ENCODE assay signal across 38 cellular contexts in the genomic region with DNA sequence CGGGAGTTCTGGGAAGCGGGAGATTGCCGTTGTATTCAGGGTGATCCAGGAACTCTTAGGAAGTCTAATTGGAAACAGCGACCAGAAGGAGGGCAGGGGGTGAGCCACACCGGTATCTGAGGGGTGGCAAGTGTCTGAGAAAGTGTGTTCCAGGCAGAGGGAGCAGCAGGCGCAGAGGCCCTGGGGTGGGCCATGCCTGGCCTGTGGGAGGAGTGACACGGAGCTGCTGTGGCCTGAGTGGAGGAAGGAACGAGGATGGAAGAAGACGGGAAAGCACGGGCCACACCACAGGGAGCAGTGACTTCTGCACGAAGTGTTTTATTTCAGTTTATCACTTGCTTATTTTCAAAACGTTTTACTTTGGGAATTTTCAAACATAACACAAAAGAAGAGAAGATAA. TPM values are rescaled to one million over a fixed set of nuclear protein-coding genes. Genes with fewer than 3 reads are reported as not detected.
"Had no signal": no experiment of that assay in that cellular context is flagged by ENCODE, and none has a peak within 500 bp of the region (broad histone marks: within the 10 kb centered on the region; RNA-seq: fewer than 3 reads in every experiment).

No MANE protein-coding gene starts in this region.

- H3K27ac Mint-ChIP-seq: activated B cell treated with CpG ODN at 0.5 μM for 24 hours; activated CD4-positive, alpha-beta memory T cell treated with anti-CD3 and anti-CD28 coated beads for 36 hours; activated CD4-positive, alpha-beta T cell treated with anti-CD3 and anti-CD28 coated beads for 36 hours; activated CD4-positive, alpha-beta T cell treated with anti-CD3 and anti-CD28 coated beads, Interleukin-2, amount 10 ng/mL, durations not matched to agents 24 days and 14 days; activated CD8-positive, alpha-beta memory T cell treated with anti-CD3 and anti-CD28 coated beads, Interleukin-2, amount 10 ng/mL, durations not matched to agents 7 days and 5 days; activated CD8-positive, alpha-beta T cell treated with anti-CD3 and anti-CD28 coated beads, Interleukin-2, amount 10 ng/mL, durations not matched to agents 7 days and 5 days; activated naive CD4-positive, alpha-beta T cell treated with anti-CD3 and anti-CD28 coated beads, Interleukin-2, amount 50 U/mL, for 72 hours; activated naive CD8-positive, alpha-beta T cell treated with anti-CD3 and anti-CD28 coated beads, Interleukin-2, amount 10 ng/mL, durations not matched to agents 7 days and 5 days; activated T-helper 1 cell treated with anti-CD3 and anti-CD28 coated beads, Interleukin-12 subunit alpha, Interleukin-12 subunit beta, Interleukin-2, Interleukin-4 antibody, amounts not matched to agents 30 ng/mL and 10 ng/mL and 1 ng/mL, durations not matched to agents 14 hours and 24 hours and 36 hours; activated T-helper 2 cell treated with anti-CD3 and anti-CD28 coated beads, Interferon-gamma antibody, Interleukin-2, Interleukin-4, amounts not matched to agents 10 μg/mL and 5 μg/mL and 100 μg/mL, durations not matched to agents 14 hours and 24 hours and 36 hours; T-cell; T-helper 1 cell treated with Interleukin-12 subunit alpha and Interleukin-12 subunit beta and Interleukin-4 antibody, amounts not matched to agents 30 μg/mL and 1 μg/mL, for 36 hours had no signal

- ATAC-seq: activated CD4-positive, alpha-beta T cell treated with anti-CD3 and anti-CD28 coated beads for 36 hours; activated CD4-positive, CD25-positive, alpha-beta regulatory T cell treated with anti-CD3 and anti-CD28 coated beads, Interleukin-2, amount 50 U/mL, for 24 hours; activated CD8-positive, alpha-beta memory T cell treated with anti-CD3 and anti-CD28 coated beads, Interleukin-2, amount 10 ng/mL, durations not matched to agents 7 days and 5 days; activated CD8-positive, alpha-beta T cell treated with anti-CD3 and anti-CD28 coated beads, Interleukin-2, amount 10 ng/mL, durations not matched to agents 7 days and 5 days; activated naive CD4-positive, alpha-beta T cell treated with anti-CD3 and anti-CD28 coated beads, Interleukin-2, amount 50 U/mL, for 72 hours; gastroesophageal sphincter; heart right ventricle; T-cell had no signal

- H3K27me3 Mint-ChIP-seq: activated B cell treated with CpG ODN at 0.5 μM for 24 hours; activated CD4-positive, alpha-beta memory T cell treated with anti-CD3 and anti-CD28 coated beads for 36 hours; activated CD4-positive, alpha-beta T cell treated with anti-CD3 and anti-CD28 coated beads for 36 hours; activated CD4-positive, alpha-beta T cell treated with anti-CD3 and anti-CD28 coated beads, Interleukin-2, amount 10 ng/mL, durations not matched to agents 24 days and 14 days; activated CD8-positive, alpha-beta memory T cell treated with anti-CD3 and anti-CD28 coated beads, Interleukin-2, amount 10 ng/mL, durations not matched to agents 7 days and 5 days; activated naive CD8-positive, alpha-beta T cell treated with anti-CD3 and anti-CD28 coated beads, Interleukin-2, amount 10 ng/mL, durations not matched to agents 7 days and 5 days; T-cell had no signal

- H3K4me3 Mint-ChIP-seq: activated B cell treated with CpG ODN at 0.5 μM for 24 hours; activated CD4-positive, alpha-beta memory T cell treated with anti-CD3 and anti-CD28 coated beads for 36 hours; activated CD4-positive, alpha-beta T cell treated with anti-CD3 and anti-CD28 coated beads for 36 hours; activated CD4-positive, alpha-beta T cell treated with anti-CD3 and anti-CD28 coated beads, Interleukin-2, amount 10 ng/mL, durations not matched to agents 24 days and 14 days; activated CD8-positive, alpha-beta memory T cell treated with anti-CD3 and anti-CD28 coated beads, Interleukin-2, amount 10 ng/mL, durations not matched to agents 7 days and 5 days; activated CD8-positive, alpha-beta T cell treated with anti-CD3 and anti-CD28 coated beads, Interleukin-2, amount 10 ng/mL, durations not matched to agents 7 days and 5 days; activated naive CD8-positive, alpha-beta T cell treated with anti-CD3 and anti-CD28 coated beads, Interleukin-2, amount 10 ng/mL, durations not matched to agents 7 days and 5 days; activated T-helper 1 cell treated with anti-CD3 and anti-CD28 coated beads, Interleukin-12 subunit alpha, Interleukin-12 subunit beta, Interleukin-2, Interleukin-4 antibody, amounts not matched to agents 30 ng/mL and 10 ng/mL and 1 ng/mL, durations not matched to agents 14 hours and 24 hours and 36 hours; T-cell; T-helper 1 cell treated with Interleukin-12 subunit alpha and Interleukin-12 subunit beta and Interleukin-4 antibody, amounts not matched to agents 30 μg/mL and 1 μg/mL, for 36 hours had no signal

- DNase-seq: activated B cell treated with CpG ODN at 0.5 μM for 24 hours; activated CD4-positive, alpha-beta memory T cell treated with anti-CD3 and anti-CD28 coated beads for 36 hours; activated CD4-positive, alpha-beta T cell treated with anti-CD3 and anti-CD28 coated beads for 36 hours; activated CD4-positive, alpha-beta T cell treated with anti-CD3 and anti-CD28 coated beads, Interleukin-2, amount 10 ng/mL, durations not matched to agents 24 days and 14 days; activated CD8-positive, alpha-beta memory T cell treated with anti-CD3 and anti-CD28 coated beads, Interleukin-2, amount 10 ng/mL, durations not matched to agents 7 days and 5 days; activated CD8-positive, alpha-beta memory T cell treated with anti-CD3 and anti-CD28 coated beads, Interleukin-2, amount 50 U/mL, for 4 hours; activated CD8-positive, alpha-beta T cell treated with anti-CD3 and anti-CD28 coated beads, Interleukin-2, amount 10 ng/mL, durations not matched to agents 7 days and 5 days; activated effector memory CD4-positive, alpha-beta T cell treated with anti-CD3 and anti-CD28 coated beads, Interleukin-2, amount 50 U/mL, for 16 hours; activated naive CD8-positive, alpha-beta T cell treated with anti-CD3 and anti-CD28 coated beads, Interleukin-2, amount 10 ng/mL, durations not matched to agents 7 days and 5 days; activated T-cell treated with anti-CD3 and anti-CD28 coated beads, Interleukin-2, amount 50 U/mL, for 1 hour; activated T-cell treated with anti-CD3 and anti-CD28 coated beads, Interleukin-2, amount 50 U/mL, for 48 hours; brain microvascular endothelial cell; colonic mucosa; effector CD8-positive, alpha-beta T cell; esophagus squamous epithelium; foreskin melanocyte; heart right ventricle; SW 1271; T-cell; T1000; WERI-Rb-1 had no signal

- H3K4me1 Mint-ChIP-seq: activated B cell treated with CpG ODN at 0.5 μM for 24 hours; activated CD4-positive, alpha-beta T cell treated with anti-CD3 and anti-CD28 coated beads for 36 hours; activated CD4-positive, alpha-beta T cell treated with anti-CD3 and anti-CD28 coated beads, Interleukin-2, amount 10 ng/mL, durations not matched to agents 24 days and 14 days; activated CD8-positive, alpha-beta memory T cell treated with anti-CD3 and anti-CD28 coated beads, Interleukin-2, amount 10 ng/mL, durations not matched to agents 7 days and 5 days; T-cell had no signal

RNA-seq across cellular contexts. Expression of gene UTS2, which starts 57.5 kb away (rescaled TPM):
- total RNA-seq: activated CD4-positive, alpha-beta memory T cell treated with anti-CD3 and anti-CD28 coated beads for 36 hours; activated CD4-positive, alpha-beta T cell treated with anti-CD3 and anti-CD28 coated beads for 36 hours; activated CD4-positive, alpha-beta T cell treated with anti-CD3 and anti-CD28 coated beads, Interleukin-2, amount 10 ng/mL, durations not matched to agents 24 days and 14 days; activated CD8-positive, alpha-beta memory T cell treated with anti-CD3 and anti-CD28 coated beads for 36 hours; activated T-helper 1 cell treated with anti-CD3 and anti-CD28 coated beads, Interleukin-12 subunit alpha, Interleukin-12 subunit beta, Interleukin-2, Interleukin-4 antibody, amounts not matched to agents 30 ng/mL and 10 ng/mL and 1 ng/mL, durations not matched to agents 14 hours and 24 hours and 36 hours; activated T-helper 2 cell treated with anti-CD3 and anti-CD28 coated beads, Interferon-gamma antibody, Interleukin-2, Interleukin-4, amounts not matched to agents 10 μg/mL and 5 μg/mL and 100 μg/mL, durations not matched to agents 14 hours and 24 hours and 36 hours; ascending aorta; bronchial epithelial cell; cardiac septum; chondrocyte; dermis microvascular lymphatic vessel endothelial cell; endothelial cell of umbilical vein; esophagus squamous epithelium; fibroblast of lung; fibroblast of villous mesenchyme; glomerular endothelial cell; T-helper 2 cell treated with Interferon-gamma antibody and Interleukin-4, amounts not matched to agents 100 ng/mL and 5 ng/mL, for 36 hours had no signal
